In the genomic region with DNA sequence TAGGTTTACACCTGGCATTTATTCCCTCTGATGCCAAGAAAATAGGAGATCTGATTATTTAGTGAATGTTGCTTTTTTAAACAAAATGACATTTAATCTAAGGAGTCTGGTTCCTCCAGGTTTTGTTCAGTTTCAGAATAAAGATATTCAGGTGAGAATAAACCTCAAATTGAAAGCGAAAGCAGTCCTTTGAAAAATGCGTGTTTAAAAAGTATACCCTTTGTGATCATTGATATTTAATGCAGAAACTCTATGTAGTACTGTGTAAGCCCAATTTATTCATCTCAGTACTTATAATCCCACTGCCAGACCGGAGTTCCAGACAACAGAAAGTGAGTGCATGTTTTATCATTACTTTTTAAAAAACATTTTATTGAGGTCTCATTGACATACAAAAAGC, we compare ENCODE assay signal across 23 cellular contexts.
DNase-seq lines count a peak whose midpoint lies in the region; ATAC-seq, FAIRE-seq and TF ChIP-seq lines count a peak whose summit lies in the region.
"Had no signal": no experiment of that assay in that cellular context is flagged by ENCODE, and none has a peak within 500 bp of the region (broad histone marks: within the 10 kb centered on the region; RNA-seq: fewer than 3 reads in every experiment).

No MANE protein-coding gene starts in this region.

- H3K9ac ChIP-seq in liver (ENCODE audit: low read depth in 1 of 2, low read length in 2 of 2) (peak overlapping the region; percentile 22 to 95), HepG2 (ENCODE audit: insufficient read depth, low read depth, low read length) (no peak overlapping the region), MM.1S (ENCODE audit: low read length) (no peak overlapping the region; the same call in 1 of the 2 replicates)
- H3K9ac ChIP-seq: BLaER1 treated with 17β-estradiol and CSF1 and Interleukin-3, amounts not matched to agents 10 nM and 100 nM had no signal

- H3K36me3 ChIP-seq in liver (ENCODE audit: control insufficient read depth in 4 of 4, insufficient read depth in 3 of 4, low read depth in 1 of 4, low read length in 3 of 4) (no peaks in the 10 kb centered on the region), HepG2 (replicated peaks in 1 of 2; ENCODE audit: control insufficient read depth in 1 of 2, insufficient read depth in 2 of 2, low read length in 2 of 2) (no peaks in the 10 kb centered on the region), MM.1S (replicated peaks; ENCODE audit: insufficient read depth, low read length) (no peaks in the 10 kb centered on the region)
- H3K36me3 ChIP-seq: BLaER1 treated with 17β-estradiol and CSF1 and Interleukin-3, amounts not matched to agents 10 nM and 100 nM; SJSA1 had no signal

- H2AFZ ChIP-seq in HepG2 (ENCODE audit: low read length): no peak overlapping the region
- H2AFZ ChIP-seq in MM.1S (ENCODE audit: low read length): peak overlapping the region; percentile 56; the same call in 1 of the 2 replicates

- H3K27me3 Mint-ChIP-seq in activated CD8-positive, alpha-beta T cell treated with anti-CD3 and anti-CD28 coated beads, Interleukin-2, amount 10 ng/mL, durations not matched to agents 7 days and 5 days (ENCODE audit: low read depth): no peaks in the 10 kb centered on the region
- H3K27me3 Mint-ChIP-seq: IgD-negative memory B cell had no signal

- H3K27me3 ChIP-seq in liver (ENCODE audit: control insufficient read depth in 4 of 4, insufficient read depth in 4 of 4, low read length in 3 of 4) (no peaks in the 10 kb centered on the region), HepG2 (ENCODE audit: control insufficient read depth in 1 of 2, insufficient read depth in 2 of 2, low read length in 2 of 2) (no peaks in the 10 kb centered on the region; a peak in 1 of 5 replicates), MM.1S (replicated peaks; ENCODE audit: insufficient read depth, low read length) (no peaks in the 10 kb centered on the region)
- H3K27me3 ChIP-seq: BLaER1 treated with 17β-estradiol and CSF1 and Interleukin-3, amounts not matched to agents 10 nM and 100 nM; body of pancreas; SJSA1 had no signal

- WGBS in liver: 40% methylated on average over 3 of the region's 3 CpGs
- WGBS in HepG2 (ENCODE audit: low lambda C conversion rate): 4% methylated on average over 3 of the region's 3 CpGs

- no peak for TF ChIP-seq RAD21 in liver (IDR thresholded peaks at IDR 0.05)
- no peak for TF ChIP-seq RAD21 in HepG2 (CRISPR knock-in tag; IDR thresholded peaks at IDR 0.05)

- POLR2A ChIA-PET in HepG2 (lab: Yijun Ruan, JAX) (no interaction called here), RWPE1 (lab: Yijun Ruan, JAX; ENCODE audit: low non-redundant PET) (no interaction called here)
- POLR2A ChIA-PET in activated CD8-positive, alpha-beta T cell treated with anti-CD3 and anti-CD28 coated beads, Interleukin-2, amount 10 ng/mL, durations not matched to agents 7 days and 5 days (lab: Charles Lee): no interaction called here

- H3K79me2 ChIP-seq in HepG2 (ENCODE audit: insufficient read depth, low read length) (no peaks in the 10 kb centered on the region), MM.1S (ENCODE audit: low read length) (no peaks in the 10 kb centered on the region)

- CTCF ChIA-PET in HepG2 (lab: Yijun Ruan, JAX; ENCODE audit: low intra/inter-chr PET ratio, low total read pairs) (no interaction called here), RWPE1 (lab: Yijun Ruan, JAX) (no interaction called here)
- CTCF ChIA-PET in activated CD8-positive, alpha-beta T cell treated with anti-CD3 and anti-CD28 coated beads, Interleukin-2, amount 10 ng/mL, durations not matched to agents 7 days and 5 days (lab: Charles Lee): no interaction called here

- peaks cover 2% of the 10 kb centered on the region for H3K4me1 Mint-ChIP-seq in activated CD8-positive, alpha-beta T cell treated with anti-CD3 and anti-CD28 coated beads, Interleukin-2, amount 10 ng/mL, durations not matched to agents 7 days and 5 days (ENCODE audit: low read depth)

- H3K27ac Mint-ChIP-seq in activated CD8-positive, alpha-beta T cell treated with anti-CD3 and anti-CD28 coated beads, Interleukin-2, amount 10 ng/mL, durations not matched to agents 7 days and 5 days: peak overlapping the region; percentile 44
- H3K27ac Mint-ChIP-seq: IgD-negative memory B cell had no signal

- BruUV-seq in HepG2 (replicated peaks; lab: Mats Ljungman, UMichigan): no TSS peak

- H3K4me1 ChIP-seq in liver (ENCODE audit: control insufficient read depth in 4 of 4, insufficient read depth in 4 of 4, low read length in 3 of 4) (peaks cover 0 to 2% (median under 1%) of the 10 kb centered on the region in 4 donors), HepG2 (ENCODE audit: insufficient read depth, low read length) (no peaks in the 10 kb centered on the region), MM.1S (ENCODE audit: low read length) (peaks cover 5% of the 10 kb centered on the region; the same call in 1 of the 2 replicates)
- H3K4me1 ChIP-seq: BLaER1 treated with 17β-estradiol and CSF1 and Interleukin-3, amounts not matched to agents 10 nM and 100 nM; body of pancreas; SJSA1 had no signal

- peak overlapping the region; percentile 44 for H3K4me3 Mint-ChIP-seq in activated CD8-positive, alpha-beta T cell treated with anti-CD3 and anti-CD28 coated beads, Interleukin-2, amount 10 ng/mL, durations not matched to agents 7 days and 5 days
- H3K4me3 Mint-ChIP-seq: IgD-negative memory B cell had no signal

- H4K20me1 ChIP-seq in HepG2 (ENCODE audit: insufficient read depth, low read length): no peaks in the 10 kb centered on the region
- H4K20me1 ChIP-seq in MM.1S (ENCODE audit: insufficient read depth, low read length): no peaks in the 10 kb centered on the region
- H4K20me1 ChIP-seq: BLaER1 treated with 17β-estradiol and CSF1 and Interleukin-3, amounts not matched to agents 10 nM and 100 nM had no signal

- peak overlapping the region; percentile 3 to 54 (median 40) for H3K4me3 ChIP-seq in liver (ENCODE audit: low read depth in 1 of 3, low read length in 3 of 3)
- H3K4me3 ChIP-seq in HepG2 (replicated peaks in 1 of 3; ENCODE audit: insufficient read depth in 1 of 3, low read depth in 2 of 3, low read length in 3 of 3): no peak overlapping the region
- H3K4me3 ChIP-seq in MM.1S (ENCODE audit: low read length): peak overlapping the region; percentile 54
- H3K4me3 ChIP-seq in coronary artery: no peak overlapping the region
- H3K4me3 ChIP-seq: BLaER1 treated with 17β-estradiol and CSF1 and Interleukin-3, amounts not matched to agents 10 nM and 100 nM; body of pancreas; SJSA1 had no signal

- TF ChIP-seq POLR2A in HepG2 (IDR thresholded peaks at IDR 0.05; ENCODE audit: insufficient read depth in 1 of 2, low read depth in 2 of 2, low read length in 2 of 2): no peak

- no peaks in the 10 kb centered on the region for H3K9me2 ChIP-seq in MM.1S (replicated peaks; ENCODE audit: insufficient read depth, low read length)

- ATAC-seq in HepG2: no peak
- ATAC-seq in activated CD8-positive, alpha-beta T cell treated with anti-CD3 and anti-CD28 coated beads, Interleukin-2, amount 10 ng/mL, durations not matched to agents 7 days and 5 days: no peak
- ATAC-seq: body of pancreas, left cardiac atrium had no signal

- no peak for FAIRE-seq in HepG2 (lab: Jason Lieb, UNC)

- H3K27ac ChIP-seq in liver (ENCODE audit: low read depth in 1 of 2, low read length in 2 of 2) (peak overlapping the region in 1 of 2 donors; percentile 37), HepG2 (ENCODE audit: extremely low read length, insufficient read depth, low read length) (no peak overlapping the region), MM.1S (ENCODE audit: low read length) (no peak overlapping the region), coronary artery (no peak overlapping the region), RWPE1 (no peak overlapping the region)
- H3K27ac ChIP-seq: BLaER1 treated with 17β-estradiol and CSF1 and Interleukin-3, amounts not matched to agents 10 nM and 100 nM; body of pancreas; SJSA1 had no signal

- in situ Hi-C loops in HepG2 (cut with HindIII; ENCODE audit: extremely low pct_ligation_motif_present, low pct_unique_long_range_greater_than_20kb): no loop called here

- no peaks in the 10 kb centered on the region for H3F3A ChIP-seq in MM.1S (ENCODE audit: insufficient read depth, low read length)

- H3K9me3 Mint-ChIP-seq in activated CD8-positive, alpha-beta T cell treated with anti-CD3 and anti-CD28 coated beads, Interleukin-2, amount 10 ng/mL, durations not matched to agents 7 days and 5 days (ENCODE audit: insufficient read depth): peaks cover 2% of the 10 kb centered on the region

- TF ChIP-seq CTCF in liver (IDR thresholded peaks at IDR 0.05; ENCODE audit: low read depth, low read length, missing input control): no peak
- TF ChIP-seq CTCF in HepG2 (CRISPR knock-in tag; IDR thresholded peaks at IDR 0.05): no peak
- TF ChIP-seq CTCF in MM.1S (IDR thresholded peaks at IDR 0.05; ENCODE audit: low read length): no peak
- TF ChIP-seq CTCF in coronary artery (IDR thresholded peaks at IDR 0.05): no peak
- TF ChIP-seq CTCF in RWPE1 (conservative IDR thresholded peaks at IDR 0.05; ENCODE audit: low read depth): no peak

- no peak for DNase-seq in HepG2 (ENCODE audit: low spot score)
- DNase-seq in MM.1S: peak; percentile 51
- DNase-seq in activated CD8-positive, alpha-beta T cell treated with anti-CD3 and anti-CD28 coated beads, Interleukin-2, amount 10 ng/mL, durations not matched to agents 7 days and 5 days: no peak
- DNase-seq in iPS-NIHi11 (ENCODE audit: low spot score): no peak
- no peak for DNase-seq in coronary artery (ENCODE audit: low spot score)
- no peak for DNase-seq in RWPE1 (ENCODE audit: low spot score)
- no peak for DNase-seq in NAMALWA (ENCODE audit: low spot score)
- DNase-seq: activated CD4-positive, alpha-beta T cell treated with anti-CD3 and anti-CD28 coated beads for 1 hour; body of pancreas; effector CD4-positive, alpha-beta T cell; EL; head of caudate nucleus; left cardiac atrium; mesendoderm; NCI-H1436; NCI-H2107; nucleus accumbens; stimulated activated CD4-positive, alpha-beta T cell treated with anti-CD3 and anti-CD28 coated beads, Interleukin-1b, Interleukin-23, amount 100 ng/mL, for 48 hours; T-helper 1 cell had no signal

- TF ChIP-seq EP300 in HepG2 (IDR thresholded peaks at IDR 0.05; ENCODE audit: low read depth in 2 of 2, low read length in 2 of 2) (no peak), HepG2 (CRISPR knock-in tag; IDR thresholded peaks at IDR 0.05; ENCODE audit: borderline replicate concordance) (no peak)

- no peaks in the 10 kb centered on the region for H3K36me3 Mint-ChIP-seq in activated CD8-positive, alpha-beta T cell treated with anti-CD3 and anti-CD28 coated beads, Interleukin-2, amount 10 ng/mL, durations not matched to agents 7 days and 5 days (ENCODE audit: low read depth)
- H3K36me3 Mint-ChIP-seq: IgD-negative memory B cell had no signal

- no peak overlapping the region for H3K4me2 ChIP-seq in HepG2 (ENCODE audit: low read depth, low read length)
- peak overlapping the region; percentile 62 for H3K4me2 ChIP-seq in MM.1S (ENCODE audit: low read depth, low read length)
- H3K4me2 ChIP-seq: BLaER1 treated with 17β-estradiol and CSF1 and Interleukin-3, amounts not matched to agents 10 nM and 100 nM had no signal

- intact Hi-C loops in HepG2 (cut with micrococcal nuclease; ENCODE audit: unreplicated experiment): no loop called here

- H3K9me3 ChIP-seq in liver (ENCODE audit: control insufficient read depth in 4 of 4, low read length in 3 of 4): no peaks in the 10 kb centered on the region
- H3K9me3 ChIP-seq in HepG2 (ENCODE audit: low read length): no peaks in the 10 kb centered on the region
- no peaks in the 10 kb centered on the region for H3K9me3 ChIP-seq in MM.1S (replicated peaks; ENCODE audit: insufficient read depth, low read length)
- H3K9me3 ChIP-seq: BLaER1 treated with 17β-estradiol and CSF1 and Interleukin-3, amounts not matched to agents 10 nM and 100 nM; body of pancreas; SJSA1 had no signal

Comparison
In these comparisons a context has a peak if more than half of its experiments do, and no peak if none do; other contexts are left out.
1. H3K4me3 ChIP-seq: peak in liver (3 of 3) and MM.1S (single experiment); none in HepG2 (0 of 3) and coronary artery (single experiment).
2. H3K9ac ChIP-seq: peak in liver (2 of 2); none in HepG2 (single experiment) and MM.1S (single experiment).